8 cellular contexts compared by ENCODE assay signal in genomic region chrX:129637217-129638109, GRCh38. TPM values are rescaled to one million over a fixed set of nuclear protein-coding genes. Genes with fewer than 3 reads are reported as not detected.
DNase-seq lines count a peak whose midpoint lies in the region; ATAC-seq and TF ChIP-seq lines count a peak whose summit lies in the region.

No MANE protein-coding gene starts in this region.

- peak; percentile 68 for DNase-seq in GM03348 (ENCODE audit: low spot score)
- peak; percentile 88 for DNase-seq in HEK293T (ENCODE audit: extremely low spot score)
- peak; percentile 83 for DNase-seq in NCI-H2227 (lab: John Stamatoyannopoulos, UW; ENCODE audit: unreplicated experiment)
- peak; percentile 59 to 60 for DNase-seq in activated CD4-positive, alpha-beta T cell treated with anti-CD3 and anti-CD28 coated beads, Interleukin-2, amount 50 U/mL, for 24 hours (ENCODE audit: low read depth in 1 of 2, low spot score in 1 of 2)
- peak; percentile 25 to 60 for DNase-seq in dermis microvascular lymphatic vessel endothelial cell (ENCODE audit: low read depth in 2 of 2)
- DNase-seq in memory B cell (ENCODE audit: low spot score in 2 of 2), result peak; percentile 65 to 82
- peak; percentile 46 for DNase-seq in stimulated activated CD8-positive, alpha-beta memory T cell treated with anti-CD3 and anti-CD28 coated beads, Interleukin-12 subunit alpha, Interleukin-12 subunit beta, amount 100 ng/mL, for 4 hours (ENCODE audit: low read depth)

- no peak overlapping the region for H3K27ac Mint-ChIP-seq in memory B cell

- H3K9me3 Mint-ChIP-seq in memory B cell, result no peaks in the 10 kb centered on the region

- no peak overlapping the region for H3K4me3 Mint-ChIP-seq in memory B cell

- no peaks in the 10 kb centered on the region for H3K36me3 Mint-ChIP-seq in memory B cell

- H3K4me1 Mint-ChIP-seq in memory B cell, result no peaks in the 10 kb centered on the region

- CTCF ChIA-PET in HEK293T (lab: Yijun Ruan, JAX), result interaction anchor here (0.5 to 3.6 kb wide), 7 partner anchors 10 to 303 kb away, joined by 3 to 38 read pairs (median 3); no protein-coding TSS in a partner anchor

- H3K27me3 Mint-ChIP-seq in memory B cell, result no peaks in the 10 kb centered on the region

- POLR2A ChIA-PET in HEK293T (lab: Yijun Ruan, JAX), result no interaction called here

- peak; percentile 64 for ATAC-seq in memory B cell (ENCODE audit: low read depth)
- ATAC-seq in HG03439 (IDR thresholded peaks at IDR 0.05; ENCODE audit: unreplicated experiment), result no peak

TF ChIP-seq in HEK293T, 16 proteins besides CTCF, POLR2A, EP300 and RAD21:
- no peak for TF ChIP-seq TARDBP (IDR thresholded peaks at IDR 0.05)
- no peak for TF ChIP-seq FOXM1 (IDR thresholded peaks at IDR 0.05; ENCODE audit: borderline replicate concordance)
- TF ChIP-seq FOXK2 (IDR thresholded peaks at IDR 0.05), result no peak
- no peak for TF ChIP-seq BHLHE40 (IDR thresholded peaks at IDR 0.05; ENCODE audit: borderline replicate concordance)

RNA-seq across cellular contexts. Expression of gene APLN, which starts 17.3 kb away (rescaled TPM):
- 13.9 and 19.3 TPM in 2 replicates for total RNA-seq in dermis microvascular lymphatic vessel endothelial cell
